28 cellular contexts compared by ENCODE assay signal in the genomic region with DNA sequence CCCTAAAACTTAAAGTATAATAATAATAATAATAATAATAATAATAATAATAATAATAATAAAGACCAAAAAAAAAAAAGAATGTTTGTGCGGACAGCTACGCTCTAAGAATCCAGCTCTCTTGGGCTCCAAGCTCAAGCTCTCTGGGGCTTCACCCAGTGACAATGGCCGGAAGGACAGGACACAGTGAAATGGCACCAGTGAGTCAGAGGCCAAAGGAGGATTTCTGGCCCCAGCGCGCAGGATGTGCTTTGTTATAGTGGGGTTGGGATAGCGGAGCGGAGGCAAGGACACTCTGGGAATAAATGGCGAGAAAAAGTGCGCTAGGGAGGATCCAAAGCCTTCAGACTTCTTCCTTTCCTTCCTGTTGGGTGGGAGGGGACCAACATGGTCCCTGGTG.
"Had no signal": no experiment of that assay in that cellular context is flagged by ENCODE, and none has a peak within 500 bp of the region (broad histone marks: within the 10 kb centered on the region; RNA-seq: fewer than 3 reads in every experiment).

No MANE protein-coding gene starts in this region.

- H3K27ac ChIP-seq: left lung, neural progenitor cell, neutrophil, ovary, right atrium auricular region, right lobe of liver, stomach, testis, thyroid gland, upper lobe of left lung, vagina had no signal

- H3K36me3 Mint-ChIP-seq: immature natural killer cell, mesothelial cell of epicardium, naive B cell, natural killer cell, neural progenitor cell had no signal

- H3K36me3 ChIP-seq: left lung, neural progenitor cell, neutrophil, ovary, right atrium auricular region, right lobe of liver, stomach, thyroid gland, transverse colon, upper lobe of left lung, vagina had no signal

- H3K4me3 Mint-ChIP-seq: immature natural killer cell; mesothelial cell of epicardium; natural killer cell; nephron progenitor cell; neural progenitor cell; stimulated activated naive B cell treated with anti-CD40 and anti-IgM and Interleukin-4, amounts not matched to agents 10 μg/mL and 1 μg/mL and 100 μg/mL, for 72 hours had no signal

- H3K27me3 ChIP-seq: ovary, right atrium auricular region, right lobe of liver, testis, thyroid gland, upper lobe of left lung, vagina had no signal

- H3K9me3 Mint-ChIP-seq: mesothelial cell of epicardium; natural killer cell; neural progenitor cell; stimulated activated naive B cell treated with anti-CD40 and anti-IgM and Interleukin-4, amounts not matched to agents 10 μg/mL and 1 μg/mL and 100 μg/mL, for 72 hours had no signal

- H3K9me3 ChIP-seq: left lung, neutrophil, ovary, right atrium auricular region, right lobe of liver, stomach, testis, thyroid gland, transverse colon, upper lobe of left lung, vagina had no signal

- H3K27ac Mint-ChIP-seq: immature natural killer cell; mesothelial cell of epicardium; natural killer cell; nephron progenitor cell; progenitor cell of endocrine pancreas; stimulated activated naive B cell treated with anti-CD40 and anti-IgM and Interleukin-4, amounts not matched to agents 10 μg/mL and 1 μg/mL and 100 μg/mL, for 72 hours had no signal

- DNase-seq: hypothalamus; immature natural killer cell; kidney; left lung; mesendoderm; naive B cell; natural killer cell; nephron progenitor cell; occipital lobe; ovary; right lobe of liver; stimulated activated CD4-positive, alpha-beta T cell treated with anti-CD3 and anti-CD28 coated beads, Interleukin-1b, Interleukin-23, amount 100 ng/mL, for 48 hours; stimulated activated CD4-positive, alpha-beta T cell treated with anti-CD3 and anti-CD28 coated beads, Interleukin-2, amount 100 ng/mL, for 48 hours; stimulated activated naive B cell treated with anti-CD40 and anti-IgM and Interleukin-4, amounts not matched to agents 10 μg/mL and 1 μg/mL and 100 μg/mL, for 72 hours; stimulated activated naive CD8-positive, alpha-beta T cell treated with anti-CD3 and anti-CD28 coated beads, Interleukin-15, Interleukin-2, amounts not matched to agents 100 U/mL and 50 U/mL, for 24 hours; stomach; testis; thyroid gland; transverse colon had no signal

- H3K4me3 ChIP-seq: left lung, lung, neural progenitor cell, ovary, right atrium auricular region, right lobe of liver, smooth muscle cell, stomach, testis, thyroid gland, transverse colon, upper lobe of left lung, vagina had no signal
